Comparison of ENCODE assay signal across 12 cellular contexts in genomic region chr16:50614956-50615727, GRCh38.
"Had no signal": no experiment of that assay in that cellular context is flagged by ENCODE, and none has a peak within 500 bp of the region (broad histone marks: within the 10 kb centered on the region; RNA-seq: fewer than 3 reads in every experiment).

No MANE protein-coding gene starts in this region.

- H3K27ac ChIP-seq: left lung had no signal

- H3K9me3 ChIP-seq: left lung, thoracic aorta had no signal

- H3K4me3 ChIP-seq: left lung, thoracic aorta had no signal

- H3K27me3 ChIP-seq: left lung had no signal

- H3K27me3 Mint-ChIP-seq: activated naive CD8-positive, alpha-beta T cell had no signal

- DNase-seq: activated CD4-positive, alpha-beta T cell treated with anti-CD3 and anti-CD28 coated beads for 48 hours; activated CD8-positive, alpha-beta memory T cell treated with anti-CD3 and anti-CD28 coated beads for 24 hours; activated T-cell treated with anti-CD3 and anti-CD28 coated beads for 4 hours; foreskin melanocyte; left lung; stimulated activated CD4-positive, alpha-beta T cell treated with anti-CD3 and anti-CD28 coated beads, Interleukin-12 subunit alpha, Interleukin-12 subunit beta, amount 100 ng/mL, for 4 hours; stimulated activated naive CD8-positive, alpha-beta T cell treated with anti-CD3 and anti-CD28 coated beads, Interleukin-15, Interleukin-2, amounts not matched to agents 100 U/mL and 50 U/mL, for 24 hours had no signal

- H3K9me3 Mint-ChIP-seq: activated T-helper 2 cell treated with anti-CD3 and anti-CD28 coated beads, Interferon-gamma antibody, Interleukin-2, Interleukin-4, amounts not matched to agents 10 μg/mL and 5 μg/mL and 100 μg/mL, durations not matched to agents 14 hours and 24 hours and 36 hours; memory B cell; WTC11 had no signal

- H3K27ac Mint-ChIP-seq: activated naive CD8-positive, alpha-beta T cell; activated T-helper 2 cell treated with anti-CD3 and anti-CD28 coated beads, Interferon-gamma antibody, Interleukin-2, Interleukin-4, amounts not matched to agents 10 μg/mL and 5 μg/mL and 100 μg/mL, durations not matched to agents 14 hours and 24 hours and 36 hours; memory B cell; WTC11 had no signal

- H3K36me3 ChIP-seq: left lung, thoracic aorta had no signal

- H3K4me3 Mint-ChIP-seq: activated naive CD8-positive, alpha-beta T cell; memory B cell; WTC11 had no signal

- H3K36me3 Mint-ChIP-seq: memory B cell, WTC11 had no signal
